28 cellular contexts compared by ENCODE assay signal in the genomic region with DNA sequence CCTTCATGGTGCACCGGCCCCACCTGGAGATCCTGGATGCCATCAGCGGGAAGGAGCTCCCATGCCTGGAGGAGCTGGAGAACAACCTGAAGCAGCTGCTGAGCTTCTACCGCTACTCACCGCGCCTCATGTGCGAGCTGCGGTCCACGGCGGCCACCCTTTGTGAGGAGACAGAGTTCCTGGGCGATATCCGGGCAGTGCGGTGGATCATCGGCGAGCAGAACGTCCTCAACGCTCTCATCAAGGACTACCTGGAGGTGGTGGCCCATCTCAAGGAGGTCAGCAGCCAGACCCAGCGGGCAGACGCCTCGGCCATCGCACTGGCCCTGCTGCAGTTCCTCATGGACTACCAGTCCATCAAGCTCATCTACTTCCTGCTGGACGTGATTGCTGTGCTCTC. TPM values are rescaled to one million over a fixed set of nuclear protein-coding genes. Genes with fewer than 3 reads are reported as not detected.
"Had no signal": no experiment of that assay in that cellular context is flagged by ENCODE, and none has a peak within 500 bp of the region (broad histone marks: within the 10 kb centered on the region; RNA-seq: fewer than 3 reads in every experiment).

No MANE protein-coding gene starts in this region.

- H3K27ac ChIP-seq: stomach, suprapubic skin, testis, thoracic aorta, thyroid gland, tibial nerve, transverse colon, upper lobe of left lung, upper lobe of right lung, uterus, vagina had no signal

- H3K4me3 ChIP-seq: stomach, suprapubic skin, testis, thoracic aorta, thyroid gland, tibial nerve, transverse colon, upper lobe of left lung, upper lobe of right lung, uterus, vagina had no signal

- DNase-seq: stimulated activated CD4-positive, alpha-beta T cell treated with anti-CD3 and anti-CD28 coated beads, Interleukin-2, amount 100 ng/mL, for 48 hours; stimulated activated CD4-positive, alpha-beta T cell treated with anti-CD3 and anti-CD28 coated beads, Interleukin-4, amount 100 ng/mL, for 1 hour; stimulated activated CD4-positive, alpha-beta T cell treated with anti-CD3 and anti-CD28 coated beads, Interleukin-4, amount 100 ng/mL, for 24 hours; stimulated activated CD4-positive, alpha-beta T cell treated with anti-CD3 and anti-CD28 coated beads, Interleukin-4, amount 100 ng/mL, for 4 hours; stimulated activated CD8-positive, alpha-beta memory T cell treated with anti-CD3 and anti-CD28 coated beads, Interleukin-4, amount 100 ng/mL, for 48 hours; stimulated activated naive B cell treated with anti-CD40 and anti-IgM and Interleukin-4, amounts not matched to agents 10 μg/mL and 1 μg/mL and 100 μg/mL, for 72 hours; stimulated activated naive CD4-positive, alpha-beta T cell; stimulated activated naive CD4-positive, alpha-beta T cell treated with Interleukin-2 at 50 U/mL for 16 hours; stimulated activated naive CD8-positive, alpha-beta T cell treated with anti-CD3 and anti-CD28 coated beads, Interleukin-15, amount 100 ng/mL, for 72 hours; stimulated activated naive CD8-positive, alpha-beta T cell treated with anti-CD3 and anti-CD28 coated beads, Interleukin-15, Interleukin-2, amounts not matched to agents 100 U/mL and 50 U/mL, for 24 hours; stomach; substantia nigra; testis; thyroid gland; transverse colon; trophoblast cell; upper lobe of right lung; uterus had no signal

- H3K9me3 ChIP-seq: stomach, suprapubic skin, testis, thoracic aorta, thyroid gland, tibial nerve, transverse colon, upper lobe of left lung, upper lobe of right lung, uterus, vagina had no signal

- H3K27me3 ChIP-seq: stomach, suprapubic skin, testis, thyroid gland, tibial nerve, transverse colon, upper lobe of left lung, upper lobe of right lung, uterus, vagina had no signal

- ATAC-seq: stimulated activated effector memory CD8-positive, alpha-beta T cell treated with anti-CD3 and anti-CD28 coated beads, Interleukin-12 subunit alpha, Interleukin-12 subunit beta, amount 100 ng/mL, for 72 hours; stimulated activated memory B cell treated with anti-CD40 and anti-IgM and Interleukin-4, amounts not matched to agents 10 μg/mL and 1 μg/mL and 100 μg/mL, for 72 hours; stimulated activated naive B cell treated with anti-CD40 and anti-IgM and Interleukin-4, amounts not matched to agents 10 μg/mL and 1 μg/mL and 100 μg/mL, for 72 hours; stimulated activated naive CD8-positive, alpha-beta T cell treated with anti-CD3 and anti-CD28 coated beads, Interleukin-15, amount 100 ng/mL, for 72 hours; stimulated activated naive CD8-positive, alpha-beta T cell treated with anti-CD3 and anti-CD28 coated beads, Interleukin-15, Interleukin-2, amounts not matched to agents 100 U/mL and 50 U/mL, for 24 hours; upper lobe of right lung had no signal

- H3K36me3 ChIP-seq: uterus had no signal

- H3K4me1 ChIP-seq: stomach, suprapubic skin, testis, thyroid gland, tibial nerve, transverse colon, upper lobe of left lung, upper lobe of right lung, uterus, vagina had no signal

RNA-seq across cellular contexts. Expression of a gene that starts 59.2 kb away (rescaled TPM):
- total RNA-seq: subcutaneous adipose tissue, thoracic aorta, upper lobe of right lung, ureter had no signal
- polyA plus RNA-seq: urinary bladder had no signal
